In genomic region chr3:14406762-14407161, GRCh38 we compare ENCODE assay signal across 20 cellular contexts. TPM values are rescaled to one million over a fixed set of nuclear protein-coding genes. Genes with fewer than 3 reads are reported as not detected.
A peak's percentile ranks its signal among the peaks of the same experiment; 100 is the strongest.
DNase-seq lines count a peak whose midpoint lies in the region; ATAC-seq and TF ChIP-seq lines count a peak whose summit lies in the region.
"Had no signal": no experiment of that assay in that cellular context is flagged by ENCODE, and none has a peak within 500 bp of the region (broad histone marks: within the 10 kb centered on the region; RNA-seq: fewer than 3 reads in every experiment).

No MANE protein-coding gene starts in this region.

- no peak overlapping the region for H3K4me3 Mint-ChIP-seq in WTC11
- no peak overlapping the region for H3K4me3 Mint-ChIP-seq in memory B cell
- H3K4me3 Mint-ChIP-seq: GM23338 had no signal

- CTCF ChIA-PET in AG04449 (lab: Yijun Ruan, JAX) (interaction anchor here (1.9 to 5.7 kb wide), 2 partner anchors 146 to 202 kb away, joined by 7 to 37 read pairs; no protein-coding TSS in a partner anchor), WTC11 (lab: Charles Lee) (no interaction called here)

- peaks cover 75% of the 10 kb centered on the region for H3K36me3 ChIP-seq in DOHH2 (ENCODE audit: control insufficient read depth, low read length)

- H3K27me3 Mint-ChIP-seq in WTC11 (ENCODE audit: low read depth) (no peaks in the 10 kb centered on the region), memory B cell (no peaks in the 10 kb centered on the region)

- no peaks in the 10 kb centered on the region for H3K9me3 ChIP-seq in DOHH2 (ENCODE audit: control insufficient read depth, insufficient read depth, low read length)

- H3K36me3 Mint-ChIP-seq in WTC11 = peaks cover 34% of the 10 kb centered on the region
- peaks cover 3% of the 10 kb centered on the region for H3K36me3 Mint-ChIP-seq in memory B cell

- peak overlapping the region; percentile 21 for H3K27ac Mint-ChIP-seq in WTC11
- peak overlapping the region; percentile 81 for H3K27ac Mint-ChIP-seq in memory B cell

- H3K9me3 Mint-ChIP-seq in WTC11 = no peaks in the 10 kb centered on the region
- H3K9me3 Mint-ChIP-seq in memory B cell = no peaks in the 10 kb centered on the region
- H3K9me3 Mint-ChIP-seq: GM23338 had no signal

- H3K79me2 ChIP-seq in DOHH2 (ENCODE audit: control insufficient read depth, low read length) = peaks cover 92% of the 10 kb centered on the region

- peaks cover 18% of the 10 kb centered on the region for H3F3A ChIP-seq in DOHH2 (ENCODE audit: control insufficient read depth, insufficient read depth)

- POLR2A ChIA-PET in AG04449 (lab: Yijun Ruan, JAX) = interaction anchor here (0.9 kb wide), 1 partner anchor 45 kb away, joined by 3 read pairs; no protein-coding TSS in a partner anchor
- POLR2A ChIA-PET in WTC11 (lab: Charles Lee) = no interaction called here

- H3K4me2 ChIP-seq in DOHH2 (ENCODE audit: low read length) = peak overlapping the region; percentile 82
- H3K4me2 ChIP-seq: KMS-11, smooth muscle cell had no signal

- TF ChIP-seq CTCF in AG04449 (IDR thresholded peaks at IDR 0.05; ENCODE audit: insufficient read depth, low read length, missing control alignments) (no peak), DOHH2 (IDR thresholded peaks at IDR 0.05; ENCODE audit: low read depth, low read length, poor library complexity, severe bottlenecking) (no peak), WTC11 (IDR thresholded peaks at IDR 0.05) (no peak)

- DNase-seq in AG04449 (ENCODE audit: low read depth, low spot score) (no peak), WTC11 (ENCODE audit: low spot score) (no peak), memory B cell (ENCODE audit: low spot score in 2 of 2) (no peak), NCI-H1417 (lab: John Stamatoyannopoulos, UW) (no peak)
- DNase-seq: dermis blood vessel endothelial cell; DND-41; foreskin fibroblast; NCI-H1105 treated with DMSO at 0.1 percent for 48 hours; NCI-H524 treated with DMSO at 0.1 percent for 48 hours; SHP77 treated with DMSO at 0.1 percent for 48 hours; stimulated activated CD4-positive, alpha-beta T cell treated with anti-CD3 and anti-CD28 coated beads, Interleukin-4, amount 100 ng/mL, for 4 hours; substantia nigra had no signal

- peak overlapping the region; percentile 96 for H3K4me3 ChIP-seq in AG04449 (ENCODE audit: low read depth, low read length)
- H3K4me3 ChIP-seq in DOHH2 (ENCODE audit: low read length) = peak overlapping the region; percentile 98
- H3K4me3 ChIP-seq: GM23338, smooth muscle cell had no signal

- peaks cover 79% of the 10 kb centered on the region for H3K4me1 ChIP-seq in DOHH2 (ENCODE audit: control insufficient read depth, low read length)

- H3K9me2 ChIP-seq in DOHH2 (replicated peaks; ENCODE audit: control insufficient read depth, low read length) = no peaks in the 10 kb centered on the region

- peak overlapping the region; percentile 87 for H3K27ac ChIP-seq in DOHH2 (ENCODE audit: low read depth, low read length)
- H3K27ac ChIP-seq: KMS-11 had no signal

- H3K4me1 Mint-ChIP-seq in WTC11 = peaks cover 74% of the 10 kb centered on the region
- H3K4me1 Mint-ChIP-seq in memory B cell = peaks cover 50% of the 10 kb centered on the region

- no peak for ATAC-seq in WTC11
- ATAC-seq in memory B cell (ENCODE audit: low read depth) = no peak
- ATAC-seq in GM19467 (IDR thresholded peaks at IDR 0.05; ENCODE audit: unreplicated experiment) = no peak
- ATAC-seq in GM21528 (IDR thresholded peaks at IDR 0.05; ENCODE audit: low FRiP score, unreplicated experiment) = no peak
- ATAC-seq in GM19324 (IDR thresholded peaks at IDR 0.05; ENCODE audit: low FRiP score, unreplicated experiment) = no peak
- ATAC-seq: activated CD4-positive, CD25-positive, alpha-beta regulatory T cell treated with anti-CD3 and anti-CD28 coated beads, Interleukin-2, amount 50 U/mL, for 24 hours; GM23338 had no signal

- no peaks in the 10 kb centered on the region for H3K27me3 ChIP-seq in DOHH2 (ENCODE audit: control insufficient read depth, low read length)

- H4K20me1 ChIP-seq in DOHH2 (ENCODE audit: control insufficient read depth, insufficient read depth, low read depth, low read length) = peaks cover 21% of the 10 kb centered on the region

TF ChIP-seq in WTC11, 78 proteins besides CTCF, POLR2A, EP300 and RAD21:
- TF ChIP-seq E2F1 (CRISPR knock-in tag; IDR thresholded peaks at IDR 0.05) (no peak), MAX (CRISPR knock-in tag; IDR thresholded peaks at IDR 0.05) (no peak), ZNF121 (CRISPR knock-in tag; IDR thresholded peaks at IDR 0.05) (peak; percentile 31; the same call in 1 of the 2 replicates), ZBTB43 (CRISPR knock-in tag; IDR thresholded peaks at IDR 0.05) (no peak), ZNF425 (CRISPR knock-in tag; conservative IDR thresholded peaks at IDR 0.05) (no peak), GTF2I (CRISPR knock-in tag; conservative IDR thresholded peaks at IDR 0.05) (no peak), TEAD1 (CRISPR knock-in tag; IDR thresholded peaks at IDR 0.05) (no peak), E2F5 (CRISPR knock-in tag; IDR thresholded peaks at IDR 0.05) (no peak)

RNA-seq across cellular contexts. Expression of gene SLC6A6, which starts 4.4 kb away (rescaled TPM):
- total RNA-seq in WTC11 (2021) = 144 to 211 TPM (median 147 TPM) in 3 replicates
